19 cellular contexts compared by ENCODE assay signal in genomic region chr20:51584737-51585136, GRCh38.
"Had no signal": no experiment of that assay in that cellular context is flagged by ENCODE, and none has a peak within 500 bp of the region (broad histone marks: within the 10 kb centered on the region; RNA-seq: fewer than 3 reads in every experiment).

No MANE protein-coding gene starts in this region.

- H3K4me3 ChIP-seq: heart right ventricle, lower lobe of right lung, spleen, testis had no signal

- H3K4me1 ChIP-seq: heart right ventricle, lower lobe of right lung, testis had no signal

- DNase-seq: activated CD4-positive, CD25-positive, alpha-beta regulatory T cell treated with anti-CD3 and anti-CD28 coated beads, Interleukin-2, amount 50 U/mL, for 72 hours; activated CD8-positive, alpha-beta memory T cell treated with anti-CD3 and anti-CD28 coated beads, Interleukin-2, amount 50 U/mL, for 48 hours; activated naive CD4-positive, alpha-beta T cell; activated T-cell treated with anti-CD3 and anti-CD28 coated beads, Interleukin-2, amount 50 U/mL, for 4 hours; amygdala; cortex of kidney; heart right ventricle; kidney; lower lobe of right lung; naive thymus-derived CD8-positive, alpha-beta T cell; retina; spleen; stimulated activated CD4-positive, alpha-beta T cell treated with anti-CD3 and anti-CD28 coated beads, Interleukin-4, amount 100 ng/mL, for 1 hour; stimulated activated naive CD4-positive, alpha-beta T cell; T1000; testis had no signal

- H3K9me3 ChIP-seq: heart right ventricle, lower lobe of right lung, spleen, testis had no signal

- H3K27ac ChIP-seq: epithelial cell of prostate, heart right ventricle, lower lobe of right lung, spleen, testis, VCaP had no signal

- H3K27me3 ChIP-seq: heart right ventricle, spleen, testis had no signal

- FAIRE-seq: bronchial epithelial cell, kidney had no signal

- H3K36me3 ChIP-seq: heart right ventricle, lower lobe of right lung, spleen had no signal
